In the genomic region with DNA sequence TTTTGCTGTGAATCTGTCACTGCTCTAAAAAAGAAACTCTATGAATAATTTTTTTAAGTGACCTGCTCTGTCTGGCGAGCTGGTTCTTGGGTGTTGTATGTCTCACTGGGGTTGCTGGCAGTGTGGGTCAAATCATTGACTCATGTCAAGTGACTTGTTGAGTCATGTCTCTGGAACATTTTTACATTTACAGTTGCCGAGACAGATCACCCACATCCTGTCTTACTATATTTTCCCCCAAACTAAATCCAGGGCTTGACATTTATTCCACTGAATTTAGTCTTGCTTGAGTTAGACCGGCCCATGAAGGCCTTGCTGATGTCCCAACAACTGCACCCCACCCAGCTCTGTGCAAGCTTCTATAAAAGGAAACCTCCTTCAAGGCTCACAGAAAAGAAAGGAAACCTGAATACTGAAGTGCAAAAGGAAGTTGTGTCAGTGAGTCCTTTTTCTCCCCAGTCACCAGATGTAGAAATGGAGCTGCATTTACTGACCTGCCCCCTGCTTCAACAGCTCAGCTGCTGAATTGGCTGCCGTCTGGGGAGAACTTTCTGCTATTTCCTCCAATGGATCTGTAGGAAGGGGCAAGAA, we compare ENCODE assay signal across 8 cellular contexts.
DNase-seq lines count a peak whose midpoint lies in the region; ATAC-seq and TF ChIP-seq lines count a peak whose summit lies in the region.

No MANE protein-coding gene starts in this region.

- H3K9me2 ChIP-seq in PC-9 (ENCODE audit: insufficient read depth) (no peaks in the 10 kb centered on the region), GM23338 (ENCODE audit: insufficient read depth) (no peaks in the 10 kb centered on the region)

- no peak overlapping the region for H3K4me3 Mint-ChIP-seq in GM23338

- 17 to 28% methylated on average over 3 to 4 of the region's 4 CpGs for WGBS in esophagus squamous epithelium, 2 donors
- WGBS in stomach, 5 donors = 48 to 64% (median 61%) methylated on average over 4 of the region's 4 CpGs

- intact Hi-C loops in Right ventricle myocardium inferior (cut with DNase I) (loop anchor here (5.0 kb wide), 1 partner anchor 36 kb away; no protein-coding TSS in a partner anchor), PC-9 (cut with micrococcal nuclease; ENCODE audit: unreplicated experiment) (no loop called here), esophagus squamous epithelium (cut with DNase I) (no loop called here), stomach (cut with DNase I; ENCODE audit: low total_unique reads) (no loop called here)

- BruUV-seq in PC-9 (replicated peaks; lab: Mats Ljungman, UMichigan) = no TSS peak

- no peak for TF ChIP-seq CTCF in right atrium auricular region (IDR thresholded peaks at IDR 0.05)
- TF ChIP-seq CTCF in PC-9 (conservative IDR thresholded peaks at IDR 0.05) = no peak
- no peak for TF ChIP-seq CTCF in esophagus squamous epithelium (IDR thresholded peaks at IDR 0.05)
- no peak for TF ChIP-seq CTCF in stomach (IDR thresholded peaks at IDR 0.05)
- TF ChIP-seq CTCF in GM23338 (conservative IDR thresholded peaks at IDR 0.05; ENCODE audit: low read depth in 2 of 2) = no peak

- H3K9me3 Mint-ChIP-seq in GM23338 = no peaks in the 10 kb centered on the region

- H3K27ac Mint-ChIP-seq in GM23338 = no peak overlapping the region

- no peaks in the 10 kb centered on the region for H3K27me3 ChIP-seq in right atrium auricular region
- no peaks in the 10 kb centered on the region for H3K27me3 ChIP-seq in PC-9 (ENCODE audit: insufficient read depth, low read depth)
- no peaks in the 10 kb centered on the region for H3K27me3 ChIP-seq in esophagus squamous epithelium
- no peaks in the 10 kb centered on the region for H3K27me3 ChIP-seq in stomach
- no peaks in the 10 kb centered on the region for H3K27me3 ChIP-seq in GM23338 (ENCODE audit: insufficient read depth)

- H3K36me3 Mint-ChIP-seq in GM23338 (ENCODE audit: low read depth) = peaks cover 13% of the 10 kb centered on the region

- H3K4me3 ChIP-seq in right atrium auricular region (no peak overlapping the region), PC-9 (no peak overlapping the region), esophagus squamous epithelium (no peak overlapping the region), stomach (no peak overlapping the region), GM23338 (no peak overlapping the region)

- H3K27ac ChIP-seq in right atrium auricular region = peak overlapping the region; percentile 52 to 65
- peak overlapping the region; percentile 58 for H3K27ac ChIP-seq in PC-9
- peak overlapping the region; percentile 64 to 78 (median 72) for H3K27ac ChIP-seq in esophagus squamous epithelium
- peak overlapping the region in 3 of 5 donors; percentile 12 to 61 (median 45) for H3K27ac ChIP-seq in stomach
- H3K27ac ChIP-seq in GM23338 (ENCODE audit: low read depth) = no peak overlapping the region

- H3K4me2 ChIP-seq in PC-9 (peak overlapping the region; percentile 20), GM23338 (no peak overlapping the region)

- H3K4me1 ChIP-seq in right atrium auricular region (peaks cover 0 to 65% of the 10 kb centered on the region in 2 donors), PC-9 (replicated peaks; ENCODE audit: insufficient read depth) (peaks cover 32% of the 10 kb centered on the region), esophagus squamous epithelium (peaks cover 0 to 42% (median 25%) of the 10 kb centered on the region in 3 donors), stomach (peaks cover 14 to 41% (median 32%) of the 10 kb centered on the region in 4 donors), GM23338 (ENCODE audit: insufficient read depth) (no peaks in the 10 kb centered on the region)

- 0 out of 2 replicates have a peak, but pooled peaks cover 15% of the 10 kb centered on the region for H4K20me1 ChIP-seq in PC-9 (ENCODE audit: insufficient read depth)
- no peaks in the 10 kb centered on the region for H4K20me1 ChIP-seq in GM23338 (replicated peaks; ENCODE audit: insufficient read depth)

- H3F3A ChIP-seq in PC-9 (ENCODE audit: insufficient read depth, low read depth) (peaks cover 53% of the 10 kb centered on the region), GM23338 (replicated peaks; ENCODE audit: low read depth) (no peaks in the 10 kb centered on the region)

- ATAC-seq in Right ventricle myocardium inferior (no peak), HG02884 (IDR thresholded peaks at IDR 0.05; ENCODE audit: unreplicated experiment) (peak; percentile 93), GM23338 (no peak)

- DNase-seq in right atrium auricular region (ENCODE audit: low spot score) (peak; percentile 59), Right ventricle myocardium inferior (ENCODE audit: missing footprints) (no peak), PC-9 (peak; percentile 44 to 76), esophagus squamous epithelium (lab: John Stamatoyannopoulos, UW) (no peak), stomach (no peak), SHP77 (lab: John Stamatoyannopoulos, UW) (no peak), GM23338 (ENCODE audit: low spot score) (no peak)

- H3K9me3 ChIP-seq in right atrium auricular region = no peaks in the 10 kb centered on the region
- H3K9me3 ChIP-seq in PC-9 (ENCODE audit: insufficient read depth, low read depth) = no peaks in the 10 kb centered on the region; the same call in 1 of the 2 replicates
- no peaks in the 10 kb centered on the region for H3K9me3 ChIP-seq in esophagus squamous epithelium
- no peaks in the 10 kb centered on the region for H3K9me3 ChIP-seq in stomach

- no peaks in the 10 kb centered on the region for H3K79me2 ChIP-seq in PC-9 (ENCODE audit: low read depth)
- no peaks in the 10 kb centered on the region for H3K79me2 ChIP-seq in GM23338 (replicated peaks; ENCODE audit: insufficient read depth)

- peaks cover 61% of the 10 kb centered on the region for H3K36me3 ChIP-seq in right atrium auricular region
- peaks cover 98% of the 10 kb centered on the region for H3K36me3 ChIP-seq in PC-9 (ENCODE audit: low read depth)
- no peaks in the 10 kb centered on the region for H3K36me3 ChIP-seq in esophagus squamous epithelium
- H3K36me3 ChIP-seq in stomach = peaks cover 34 to 91% (median 75%) of the 10 kb centered on the region in 4 donors
- peaks cover 7% of the 10 kb centered on the region; the same call in 1 of the 2 replicates for H3K36me3 ChIP-seq in GM23338 (ENCODE audit: insufficient read depth)

- no peaks in the 10 kb centered on the region for H3K4me1 Mint-ChIP-seq in GM23338

- TF ChIP-seq POLR2A in esophagus squamous epithelium (IDR thresholded peaks at IDR 0.05) (no peak), stomach (IDR thresholded peaks at IDR 0.05) (no peak)

- POLR2A ChIA-PET in PC-9 (lab: Charles Lee; ENCODE audit: unreplicated experiment) = interaction anchor here (0.5 to 0.7 kb wide), 2 partner anchors 25 to 89 kb away, joined by 4 to 5 read pairs; no protein-coding TSS in a partner anchor

- no peak for TF ChIP-seq EP300 in stomach (IDR thresholded peaks at IDR 0.05)

- no peaks in the 10 kb centered on the region for H3K27me3 Mint-ChIP-seq in GM23338 (ENCODE audit: insufficient read depth, low read depth, poor library complexity)

- CTCF ChIA-PET in PC-9 (lab: Charles Lee) = interaction anchor here (0.6 kb wide), 2 partner anchors 14 to 609 kb away, joined by 4 to 6 read pairs; no protein-coding TSS in a partner anchor

- H2AFZ ChIP-seq in PC-9 (no peak overlapping the region), GM23338 (no peak overlapping the region)

TF ChIP-seq in GM23338, 12 proteins besides CTCF, POLR2A, EP300 and RAD21 (continues in another document):
- TF ChIP-seq POLR2AphosphoS5 (IDR thresholded peaks at IDR 0.05; ENCODE audit: low read depth) = no peak
- no peak for TF ChIP-seq EZH2 (IDR thresholded peaks at IDR 0.05; ENCODE audit: low read depth, unreplicated experiment)
- no peak for TF ChIP-seq STAT1 (IDR thresholded peaks at IDR 0.05; ENCODE audit: unreplicated experiment)
- TF ChIP-seq ZNF331 (CRISPR knock-in tag; IDR thresholded peaks at IDR 0.05; ENCODE audit: low read depth) = no peak
- TF ChIP-seq CREB1 (CRISPR knock-in tag; IDR thresholded peaks at IDR 0.05; ENCODE audit: low read depth) = no peak

Comparison
In these comparisons a context has a peak if more than half of its experiments do, and no peak if none do; other contexts are left out.
1. DNase-seq: peak in right atrium auricular region (single experiment) and PC-9 (2 of 2); none in Right ventricle myocardium inferior (single experiment), esophagus squamous epithelium (single experiment), stomach (single experiment), SHP77 (0 of 2) and GM23338 (single experiment).